1 cellular context compared by ENCODE assay signal in the genomic region with DNA sequence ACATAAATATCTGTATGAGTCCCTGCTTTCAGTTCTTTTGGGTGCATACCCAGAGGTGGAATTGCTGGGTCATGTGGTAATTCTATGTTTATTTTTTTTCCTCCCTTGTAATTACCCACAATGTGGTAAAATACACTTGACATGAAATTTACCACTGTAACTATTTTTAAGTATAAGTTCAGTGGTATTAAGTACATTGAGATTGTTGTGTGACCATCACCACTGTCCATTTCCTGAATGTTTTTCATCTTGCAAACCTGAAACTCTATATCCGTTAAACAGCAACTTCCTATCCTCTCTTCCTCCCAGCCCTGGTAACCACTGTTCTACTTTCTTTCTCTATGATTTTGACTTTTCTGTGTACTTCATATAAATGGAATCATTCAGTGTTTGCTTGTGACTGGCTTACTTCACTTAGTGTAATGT.
TF ChIP-seq lines count a peak whose summit lies in the region.

No MANE protein-coding gene starts in this region.

TF ChIP-seq in GM12878, 131 proteins besides CTCF, POLR2A, EP300 and RAD21:
- TF ChIP-seq, protein P1, sequence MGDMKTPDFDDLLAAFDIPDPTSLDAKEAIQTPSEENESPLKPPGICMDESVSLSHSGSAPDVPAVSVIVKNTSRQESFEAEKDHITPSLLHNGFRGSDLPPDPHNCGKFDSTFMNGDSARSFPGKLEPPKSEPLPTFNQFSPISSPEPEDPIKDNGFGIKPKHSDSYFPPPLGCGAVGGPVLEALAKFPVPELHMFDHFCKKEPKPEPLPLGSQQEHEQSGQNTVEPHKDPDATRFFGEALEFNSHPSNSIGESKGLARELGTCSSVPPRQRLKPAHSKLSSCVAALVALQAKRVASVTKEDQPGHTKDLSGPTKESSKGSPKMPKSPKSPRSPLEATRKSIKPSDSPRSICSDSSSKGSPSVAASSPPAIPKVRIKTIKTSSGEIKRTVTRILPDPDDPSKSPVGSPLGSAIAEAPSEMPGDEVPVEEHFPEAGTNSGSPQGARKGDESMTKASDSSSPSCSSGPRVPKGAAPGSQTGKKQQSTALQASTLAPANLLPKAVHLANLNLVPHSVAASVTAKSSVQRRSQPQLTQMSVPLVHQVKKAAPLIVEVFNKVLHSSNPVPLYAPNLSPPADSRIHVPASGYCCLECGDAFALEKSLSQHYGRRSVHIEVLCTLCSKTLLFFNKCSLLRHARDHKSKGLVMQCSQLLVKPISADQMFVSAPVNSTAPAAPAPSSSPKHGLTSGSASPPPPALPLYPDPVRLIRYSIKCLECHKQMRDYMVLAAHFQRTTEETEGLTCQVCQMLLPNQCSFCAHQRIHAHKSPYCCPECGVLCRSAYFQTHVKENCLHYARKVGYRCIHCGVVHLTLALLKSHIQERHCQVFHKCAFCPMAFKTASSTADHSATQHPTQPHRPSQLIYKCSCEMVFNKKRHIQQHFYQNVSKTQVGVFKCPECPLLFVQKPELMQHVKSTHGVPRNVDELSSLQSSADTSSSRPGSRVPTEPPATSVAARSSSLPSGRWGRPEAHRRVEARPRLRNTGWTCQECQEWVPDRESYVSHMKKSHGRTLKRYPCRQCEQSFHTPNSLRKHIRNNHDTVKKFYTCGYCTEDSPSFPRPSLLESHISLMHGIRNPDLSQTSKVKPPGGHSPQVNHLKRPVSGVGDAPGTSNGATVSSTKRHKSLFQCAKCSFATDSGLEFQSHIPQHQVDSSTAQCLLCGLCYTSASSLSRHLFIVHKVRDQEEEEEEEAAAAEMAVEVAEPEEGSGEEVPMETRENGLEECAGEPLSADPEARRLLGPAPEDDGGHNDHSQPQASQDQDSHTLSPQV (IDR thresholded peaks at IDR 0.05): no peak
- TF ChIP-seq NFIC (IDR thresholded peaks at IDR 0.05; ENCODE audit: low read depth, low read length) (peak; percentile 29; the same call in 1 of the 2 replicates), ETV6 (conservative IDR thresholded peaks at IDR 0.05 in 1 of 2, IDR thresholded peaks at IDR 0.05 in 1 of 2; ENCODE audit: borderline replicate concordance in 1 of 2, low read depth in 1 of 2) (peak in 1 of 2 experiments; percentile 48; a peak in 1 of 4 replicates), ZBED1 (IDR thresholded peaks at IDR 0.05; ENCODE audit: borderline replicate concordance) (no peak), MEF2A (IDR thresholded peaks at IDR 0.05; ENCODE audit: insufficient read depth, low read depth, low read length) (0 out of 2 replicates have a peak, but pooled peaks have one; percentile 22), MEF2B (IDR thresholded peaks at IDR 0.05; ENCODE audit: partially characterized antibody, poor library complexity, severe bottlenecking) (peak; percentile 48), RUNX3 (IDR thresholded peaks at IDR 0.05; ENCODE audit: low read length) (peak; percentile 77), IKZF2 (IDR thresholded peaks at IDR 0.05) (peak; percentile 26 to 37; a peak in 1 of 4 replicates), IKZF1 (conservative IDR thresholded peaks at IDR 0.05) (peak; percentile 51)
- TF ChIP-seq, protein P2, sequence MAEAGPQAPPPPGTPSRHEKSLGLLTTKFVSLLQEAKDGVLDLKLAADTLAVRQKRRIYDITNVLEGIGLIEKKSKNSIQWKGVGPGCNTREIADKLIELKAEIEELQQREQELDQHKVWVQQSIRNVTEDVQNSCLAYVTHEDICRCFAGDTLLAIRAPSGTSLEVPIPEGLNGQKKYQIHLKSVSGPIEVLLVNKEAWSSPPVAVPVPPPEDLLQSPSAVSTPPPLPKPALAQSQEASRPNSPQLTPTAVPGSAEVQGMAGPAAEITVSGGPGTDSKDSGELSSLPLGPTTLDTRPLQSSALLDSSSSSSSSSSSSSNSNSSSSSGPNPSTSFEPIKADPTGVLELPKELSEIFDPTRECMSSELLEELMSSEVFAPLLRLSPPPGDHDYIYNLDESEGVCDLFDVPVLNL (IDR thresholded peaks at IDR 0.05; ENCODE audit: low read depth, low read length): no peak
